17 cellular contexts compared by ENCODE assay signal in genomic region chr12:70005864-70006618, GRCh38.
DNase-seq lines count a peak whose midpoint lies in the region; ATAC-seq, FAIRE-seq and TF ChIP-seq lines count a peak whose summit lies in the region.
"Had no signal": no experiment of that assay in that cellular context is flagged by ENCODE, and none has a peak within 500 bp of the region (broad histone marks: within the 10 kb centered on the region; RNA-seq: fewer than 3 reads in every experiment).

No MANE protein-coding gene starts in this region.

- 75% methylated on average over 2 of the region's 2 CpGs for WGBS in right cardiac atrium

- intact Hi-C loops in right cardiac atrium (cut with DNase I) = no loop called here

- no peaks in the 10 kb centered on the region for H3K27me3 ChIP-seq in SJCRH30
- H3K27me3 ChIP-seq in right cardiac atrium (ENCODE audit: control insufficient read depth, insufficient read depth) = no peaks in the 10 kb centered on the region

- peaks cover 32% of the 10 kb centered on the region for H3K4me1 ChIP-seq in SJCRH30
- H3K4me1 ChIP-seq in right cardiac atrium (ENCODE audit: control insufficient read depth, insufficient read depth, low read length) = peaks cover 3% of the 10 kb centered on the region
- H3K4me1 ChIP-seq: Caco-2 had no signal

- peaks cover 11% of the 10 kb centered on the region for H3K9me3 Mint-ChIP-seq in neural crest cell

- no peaks in the 10 kb centered on the region for H3K36me3 ChIP-seq in SJCRH30

- peak; percentile 19 for DNase-seq in COLO668 (lab: John Stamatoyannopoulos, UW; ENCODE audit: unreplicated experiment)
- peak; percentile 79 to 82 for DNase-seq in SJCRH30
- no peak for DNase-seq in neural crest cell (ENCODE audit: low read depth, low spot score)
- no peak for DNase-seq in NCI-H2029 (lab: John Stamatoyannopoulos, UW)
- no peak for DNase-seq in RCC 7860 (ENCODE audit: low spot score)
- DNase-seq in right cardiac atrium = no peak
- DNase-seq: ACHN, AML-193, Caco-2, H7, MV-4-11, NCI-H1417, NCI-H2029 treated with DMSO at 0.1 percent for 48 hours, NCI-H526 treated with DMSO at 0.1 percent for 48 hours had no signal

- H3K9me3 ChIP-seq in SJCRH30 (replicated peaks) (no peaks in the 10 kb centered on the region), right cardiac atrium (ENCODE audit: control insufficient read depth, low read length) (no peaks in the 10 kb centered on the region)

- H3K4me3 ChIP-seq in SJCRH30 (no peak overlapping the region), right cardiac atrium (ENCODE audit: low read length) (no peak overlapping the region)
- H3K4me3 ChIP-seq: SK-N-MC had no signal

- H3K27ac ChIP-seq in SJCRH30 (no peak overlapping the region), right cardiac atrium (ENCODE audit: low read length) (no peak overlapping the region)
- H3K27ac ChIP-seq: SK-N-MC had no signal

- FAIRE-seq in RCC 7860 (lab: Jason Lieb, UNC) = no peak

- peak; percentile 38 for ATAC-seq in HG02610 (IDR thresholded peaks at IDR 0.05; ENCODE audit: unreplicated experiment)
- no peak for ATAC-seq in right cardiac atrium
- ATAC-seq: Right ventricle myocardium inferior had no signal

- no peaks in the 10 kb centered on the region for H3K27me3 Mint-ChIP-seq in neural crest cell (ENCODE audit: low read depth)

- H3K36me3 Mint-ChIP-seq in neural crest cell (ENCODE audit: low read depth) = peaks cover 7% of the 10 kb centered on the region

- no peak for TF ChIP-seq CTCF in neural crest cell (conservative IDR thresholded peaks at IDR 0.05)

- no peaks in the 10 kb centered on the region for H3K4me1 Mint-ChIP-seq in neural crest cell

- H3K4me3 Mint-ChIP-seq in neural crest cell = no peak overlapping the region

- peak overlapping the region; percentile 57 for H3K27ac Mint-ChIP-seq in neural crest cell (ENCODE audit: unreplicated experiment)

Comparison
In these comparisons a context has a peak if more than half of its experiments do, and no peak if none do; other contexts are left out.
1. DNase-seq: peak in COLO668 (single experiment) and SJCRH30 (2 of 2); none in neural crest cell (single experiment), NCI-H2029 (single experiment), RCC 7860 (single experiment) and right cardiac atrium (0 of 3).